In the genomic region with DNA sequence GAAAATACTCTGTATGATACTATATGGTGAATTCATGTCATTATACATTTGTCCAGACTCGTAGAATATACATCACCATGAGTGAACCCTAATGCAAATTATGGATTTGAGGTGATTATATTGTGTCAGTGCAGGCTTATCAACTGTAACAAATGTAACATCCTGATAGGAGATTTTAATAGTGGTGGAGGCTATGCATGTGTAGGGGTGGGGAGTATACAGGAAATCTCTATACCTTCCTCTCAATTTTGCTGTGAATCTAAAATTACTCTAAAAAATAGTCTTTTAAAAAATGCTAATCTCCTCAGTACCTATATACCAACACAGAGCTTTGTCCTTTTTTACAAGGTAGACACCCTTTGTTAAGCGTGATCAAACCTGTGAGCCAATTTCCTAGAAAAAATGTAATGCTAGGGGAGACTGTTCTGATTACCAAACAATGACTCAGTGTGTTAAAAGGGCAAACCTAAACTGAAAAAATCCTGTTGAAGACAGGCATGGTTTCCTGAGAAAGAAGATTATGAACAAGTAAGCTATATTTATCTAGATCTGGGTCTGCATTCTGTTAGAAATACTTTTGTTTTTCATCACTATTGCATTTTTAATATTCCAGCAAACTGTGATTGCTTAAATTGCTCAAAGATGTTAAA, we compare ENCODE assay signal across 10 cellular contexts.
DNase-seq lines count a peak whose midpoint lies in the region; ATAC-seq and TF ChIP-seq lines count a peak whose summit lies in the region.
"Had no signal": no experiment of that assay in that cellular context is flagged by ENCODE, and none has a peak within 500 bp of the region (broad histone marks: within the 10 kb centered on the region; RNA-seq: fewer than 3 reads in every experiment).

No MANE protein-coding gene starts in this region.

- H3K36me3 ChIP-seq in parathyroid adenoma (ENCODE audit: control insufficient read depth, insufficient read depth, low read length) (no peaks in the 10 kb centered on the region), gastroesophageal sphincter (no peaks in the 10 kb centered on the region)

- H3K9ac ChIP-seq in parathyroid adenoma, result no peak overlapping the region

- TF ChIP-seq CTCF in NB4 (IDR thresholded peaks at IDR 0.05; ENCODE audit: low read depth, low read length), result no peak
- TF ChIP-seq CTCF in choroid plexus epithelial cell (conservative IDR thresholded peaks at IDR 0.05; ENCODE audit: low read depth, low read length), result no peak
- no peak for TF ChIP-seq CTCF in parathyroid adenoma (IDR thresholded peaks at IDR 0.05)
- TF ChIP-seq CTCF in gastroesophageal sphincter (IDR thresholded peaks at IDR 0.05), result no peak

- H3K4me1 ChIP-seq in parathyroid adenoma (peaks cover 21% of the 10 kb centered on the region), gastroesophageal sphincter (peaks cover 0 to 18% (median 14%) of the 10 kb centered on the region in 3 donors)

- peak; percentile 73 for DNase-seq in ELR (ENCODE audit: low read depth)
- DNase-seq in NB4 (ENCODE audit: low read depth), result peak; percentile 76
- peak; percentile 91 for DNase-seq in choroid plexus epithelial cell (ENCODE audit: low read depth)
- no peak for DNase-seq in NK-92 treated with Interleukin-12 subunit alpha and Interleukin-12 subunit beta, amount 100 ng/mL, for 24 hours (lab: John Stamatoyannopoulos, UW)
- DNase-seq in germinal center (ENCODE audit: low spot score), result no peak
- DNase-seq: amniotic stem cell, hypothalamus, NCI-H2171 treated with DMSO at 0.1 percent for 48 hours had no signal

- H3K4me3 ChIP-seq in NB4 (ENCODE audit: low read depth, low read length), result no peak overlapping the region
- H3K4me3 ChIP-seq in choroid plexus epithelial cell (ENCODE audit: low read depth, low read length), result no peak overlapping the region
- H3K4me3 ChIP-seq in parathyroid adenoma (ENCODE audit: low read depth, low read length), result no peak overlapping the region
- H3K4me3 ChIP-seq in gastroesophageal sphincter, result no peak overlapping the region

- WGBS in gastroesophageal sphincter (ENCODE audit: low coverage in 1 of 2), 2 donors, result 75 to 78% methylated on average over 2 of the region's 2 CpGs

- no peak overlapping the region for H3K4me2 ChIP-seq in parathyroid adenoma (ENCODE audit: low read length)

- H3K27ac ChIP-seq in parathyroid adenoma (peak overlapping the region; percentile 38), gastroesophageal sphincter (peak overlapping the region in 2 of 4 donors; percentile 6 to 17)

- no peak for TF ChIP-seq EP300 in gastroesophageal sphincter (IDR thresholded peaks at IDR 0.05)

- H3K27me3 ChIP-seq in parathyroid adenoma (ENCODE audit: control insufficient read depth, insufficient read depth, low read length) (no peaks in the 10 kb centered on the region), gastroesophageal sphincter (no peaks in the 10 kb centered on the region)

- no peak for ATAC-seq in gastroesophageal sphincter

- no peaks in the 10 kb centered on the region for H3K79me2 ChIP-seq in parathyroid adenoma

- TF ChIP-seq POLR2A in NB4 (IDR thresholded peaks at IDR 0.05; ENCODE audit: extremely low read depth, insufficient read length) (no peak), gastroesophageal sphincter (IDR thresholded peaks at IDR 0.05) (no peak)

- H2AFZ ChIP-seq in parathyroid adenoma, result no peak overlapping the region

- H3K9me3 ChIP-seq in parathyroid adenoma (ENCODE audit: control insufficient read depth, low read length) (no peaks in the 10 kb centered on the region), gastroesophageal sphincter (no peaks in the 10 kb centered on the region)

Comparison
In these comparisons a context has a peak if more than half of its experiments do, and no peak if none do; other contexts are left out.
1. DNase-seq: peak in ELR (single experiment), NB4 (single experiment) and choroid plexus epithelial cell (single experiment); none in NK-92 treated with Interleukin-12 subunit alpha and Interleukin-12 subunit beta, amount 100 ng/mL, for 24 hours (single experiment) and germinal center (single experiment).